1 cellular context compared by ENCODE assay signal in genomic region chr19:49506575-49507105, GRCh38.
TF ChIP-seq lines count a peak whose summit lies in the region.

No MANE protein-coding gene starts in this region.

TF ChIP-seq in HepG2, 621 proteins besides CTCF, POLR2A, EP300 and RAD21 (continued from another document and continues in another):
- TF ChIP-seq GMEB1 (CRISPR knock-in tag; IDR thresholded peaks at IDR 0.05; ENCODE audit: borderline replicate concordance) (no peak), CBFB (CRISPR knock-in tag; IDR thresholded peaks at IDR 0.05) (0 out of 2 replicates have a peak, but pooled peaks have one; percentile 59), PRDM10 (CRISPR knock-in tag; IDR thresholded peaks at IDR 0.05; ENCODE audit: low read depth) (no peak), ATM (IDR thresholded peaks at IDR 0.05; ENCODE audit: borderline replicate concordance) (no peak), ZNF607 (CRISPR knock-in tag; IDR thresholded peaks at IDR 0.05; ENCODE audit: borderline replicate concordance) (no peak), HOMEZ (CRISPR knock-in tag; IDR thresholded peaks at IDR 0.05; ENCODE audit: low read depth) (0 out of 2 replicates have a peak, but pooled peaks have one; percentile 10), CEBPG (CRISPR knock-in tag; IDR thresholded peaks at IDR 0.05) (peak; percentile 26; the same call in 1 of the 2 replicates), ZFP36L2 (CRISPR knock-in tag; IDR thresholded peaks at IDR 0.05) (no peak), ZNF724P (CRISPR knock-in tag; IDR thresholded peaks at IDR 0.05; ENCODE audit: borderline replicate concordance) (no peak), RELA (CRISPR knock-in tag; IDR thresholded peaks at IDR 0.05) (peak; percentile 57; the same call in 1 of the 2 replicates), ZNF557 (CRISPR knock-in tag; IDR thresholded peaks at IDR 0.05) (no peak), DMAP1 (CRISPR knock-in tag; IDR thresholded peaks at IDR 0.05) (no peak), PCBP1 (IDR thresholded peaks at IDR 0.05; ENCODE audit: borderline replicate concordance, low read depth, low read length) (0 out of 2 replicates have a peak, but pooled peaks have one; percentile 51), ZFP41 (CRISPR knock-in tag; IDR thresholded peaks at IDR 0.05; ENCODE audit: borderline replicate concordance) (no peak), SOX6 (IDR thresholded peaks at IDR 0.05) (no peak), SOX6 (CRISPR knock-in tag; IDR thresholded peaks at IDR 0.05) (no peak; the same call in 1 of the 2 replicates), NFYB (CRISPR knock-in tag; IDR thresholded peaks at IDR 0.05) (no peak), NR2F6 (IDR thresholded peaks at IDR 0.05) (no peak), NR2F6 (CRISPR knock-in tag; IDR thresholded peaks at IDR 0.05) (0 out of 2 replicates have a peak, but pooled peaks have one; percentile 29), HHEX (CRISPR knock-in tag; IDR thresholded peaks at IDR 0.05) (no peak), SP4 (CRISPR knock-in tag; IDR thresholded peaks at IDR 0.05) (peak; percentile 27; the same call in 1 of the 2 replicates), ZNF136 (CRISPR knock-in tag; IDR thresholded peaks at IDR 0.05; ENCODE audit: low read depth) (no peak), ERF (CRISPR knock-in tag; IDR thresholded peaks at IDR 0.05) (peak; percentile 32; the same call in 1 of the 2 replicates), PRPF4 (IDR thresholded peaks at IDR 0.05; ENCODE audit: low read depth, low read length, poor library complexity, severe bottlenecking) (no peak), MLXIP (CRISPR knock-in tag; IDR thresholded peaks at IDR 0.05; ENCODE audit: borderline replicate concordance) (no peak), SOX5 (CRISPR knock-in tag; IDR thresholded peaks at IDR 0.05; ENCODE audit: borderline replicate concordance) (no peak), PHF5A (CRISPR knock-in tag; IDR thresholded peaks at IDR 0.05; ENCODE audit: low read depth, unreplicated experiment) (no peak), FOXA1 (IDR thresholded peaks at IDR 0.05) (no peak), FOXA1 (CRISPR knock-in tag; IDR thresholded peaks at IDR 0.05) (0 out of 2 replicates have a peak, but pooled peaks have one; percentile 12), ZNF276 (CRISPR knock-in tag; IDR thresholded peaks at IDR 0.05; ENCODE audit: low read depth) (no peak), MZF1 (CRISPR knock-in tag; IDR thresholded peaks at IDR 0.05; ENCODE audit: borderline replicate concordance) (no peak), SP140L (CRISPR knock-in tag; IDR thresholded peaks at IDR 0.05; ENCODE audit: borderline replicate concordance) (no peak), CBX1 (IDR thresholded peaks at IDR 0.05; ENCODE audit: low read depth) (no peak), SPEN (CRISPR knock-in tag; IDR thresholded peaks at IDR 0.05; ENCODE audit: low read depth) (no peak), ZFX (CRISPR knock-in tag; IDR thresholded peaks at IDR 0.05; ENCODE audit: low read depth) (no peak), RFXANK (CRISPR knock-in tag; IDR thresholded peaks at IDR 0.05) (no peak), ADNP (CRISPR knock-in tag; IDR thresholded peaks at IDR 0.05) (no peak), TAF15 (IDR thresholded peaks at IDR 0.05; ENCODE audit: low read depth, low read length, poor library complexity, severe bottlenecking) (no peak), ZNF335 (CRISPR knock-in tag; IDR thresholded peaks at IDR 0.05) (no peak), IRF1 (CRISPR knock-in tag; IDR thresholded peaks at IDR 0.05; ENCODE audit: low read depth) (no peak), ZNF281 (CRISPR knock-in tag; IDR thresholded peaks at IDR 0.05; ENCODE audit: borderline replicate concordance) (no peak), ZNF709 (CRISPR knock-in tag; IDR thresholded peaks at IDR 0.05) (no peak), ZNF350 (CRISPR knock-in tag; IDR thresholded peaks at IDR 0.05; ENCODE audit: borderline replicate concordance, low read depth) (peak; percentile 50; the same call in 1 of the 2 replicates), IKZF5 (CRISPR knock-in tag; IDR thresholded peaks at IDR 0.05) (peak; percentile 55; the same call in 1 of the 2 replicates), WIZ (CRISPR knock-in tag; IDR thresholded peaks at IDR 0.05) (no peak), MIER3 (CRISPR knock-in tag; IDR thresholded peaks at IDR 0.05; ENCODE audit: borderline replicate concordance) (no peak), FOXP1 (IDR thresholded peaks at IDR 0.05) (no peak), FOXP1 (CRISPR knock-in tag; IDR thresholded peaks at IDR 0.05) (no peak), ATF6 (CRISPR knock-in tag; conservative IDR thresholded peaks at IDR 0.05) (no peak), PLRG1 (conservative IDR thresholded peaks at IDR 0.05) (no peak)
